In the genomic region with DNA sequence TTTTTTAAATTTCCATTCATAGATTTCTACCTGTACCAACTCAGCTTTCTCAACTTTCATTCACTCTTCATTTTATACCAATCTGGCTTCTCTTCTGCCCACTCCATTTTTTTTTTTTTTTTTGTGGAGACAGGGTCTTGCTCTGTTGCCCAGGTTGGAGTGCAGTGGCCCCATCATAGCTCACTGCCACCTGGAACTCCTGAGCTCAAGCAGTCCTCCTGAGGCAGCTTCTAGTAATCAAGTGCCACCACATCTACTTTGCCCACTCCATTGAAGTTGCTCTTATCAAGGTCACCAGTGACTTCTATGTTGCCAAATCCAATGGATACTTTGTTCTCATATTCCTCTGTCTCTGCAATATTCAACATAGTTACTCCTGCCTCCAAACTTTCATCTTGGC, we compare ENCODE assay signal across 10 cellular contexts. TPM values are rescaled to one million over a fixed set of nuclear protein-coding genes. Genes with fewer than 3 reads are reported as not detected.
DNase-seq lines count a peak whose midpoint lies in the region; ATAC-seq and TF ChIP-seq lines count a peak whose summit lies in the region.
"Had no signal": no experiment of that assay in that cellular context is flagged by ENCODE, and none has a peak within 500 bp of the region (broad histone marks: within the 10 kb centered on the region; RNA-seq: fewer than 3 reads in every experiment).

No MANE protein-coding gene starts in this region.

- H3K4me2 ChIP-seq in SK-N-SH = peak overlapping the region; percentile 78
- 0 out of 2 replicates have a peak overlapping the region, but pooled peaks have one; percentile 76 for H3K4me2 ChIP-seq in MM.1S (ENCODE audit: low read depth, low read length)

- H3K9me3 ChIP-seq in SK-N-SH (no peaks in the 10 kb centered on the region), MM.1S (replicated peaks; ENCODE audit: insufficient read depth, low read length) (no peaks in the 10 kb centered on the region), duodenal mucosa (ENCODE audit: control insufficient read depth in 1 of 2, low read length in 2 of 2) (no peaks in the 10 kb centered on the region), neutrophil (no peaks in the 10 kb centered on the region)
- H3K9me3 ChIP-seq: sigmoid colon had no signal

- H2AFZ ChIP-seq in SK-N-SH (ENCODE audit: low read depth) = no peak overlapping the region
- no peak overlapping the region for H2AFZ ChIP-seq in MM.1S (ENCODE audit: low read length)

- CTCF ChIA-PET in SK-N-SH (lab: Yijun Ruan, JAX) = interaction anchor here (1.3 to 4.1 kb wide), 3 partner anchors 15 to 63 kb away, joined by 3 to 50 read pairs (median 22); a partner anchor contains a TSS

- H3K9me2 ChIP-seq in SK-N-SH = no peaks in the 10 kb centered on the region
- H3K9me2 ChIP-seq in MM.1S (replicated peaks; ENCODE audit: insufficient read depth, low read length) = no peaks in the 10 kb centered on the region

- POLR2A ChIA-PET in SK-N-SH (lab: Yijun Ruan, JAX) = no interaction called here

- TF ChIP-seq EP300 in SK-N-SH (IDR thresholded peaks at IDR 0.05; ENCODE audit: borderline replicate concordance in 1 of 2, low read depth in 1 of 2, low read length in 1 of 2) = no peak

- H3K4me1 ChIP-seq in SK-N-SH (ENCODE audit: control insufficient read depth in 1 of 2, insufficient read depth in 2 of 2, low read depth in 1 of 2, low read length in 1 of 2) (peaks cover 7 to 16% of the 10 kb centered on the region in 2 experiments; a peak in 3 of 4 replicates), MM.1S (ENCODE audit: low read length) (peaks cover 11% of the 10 kb centered on the region), duodenal mucosa (ENCODE audit: control insufficient read depth in 1 of 2, insufficient read depth in 2 of 2, low read length in 2 of 2) (peaks cover 13 to 26% of the 10 kb centered on the region in 2 donors), neutrophil (ENCODE audit: control insufficient read depth in 1 of 2, insufficient read depth in 1 of 2, low read depth in 1 of 2, low read length in 1 of 2) (peaks cover 25% of the 10 kb centered on the region in 2 experiments)

- TF ChIP-seq CTCF in SK-N-SH (IDR thresholded peaks at IDR 0.05) = no peak
- TF ChIP-seq CTCF in MM.1S (IDR thresholded peaks at IDR 0.05; ENCODE audit: low read length) = no peak
- no peak for TF ChIP-seq CTCF in neutrophil (IDR thresholded peaks at IDR 0.05)

- peaks cover 93% of the 10 kb centered on the region for H3K79me2 ChIP-seq in SK-N-SH (ENCODE audit: insufficient read depth)
- H3K79me2 ChIP-seq in MM.1S (ENCODE audit: low read length) = peaks cover 89% of the 10 kb centered on the region

- ATAC-seq in SK-N-SH treated with all-trans-retinoic acid at 6 μM for 48 hours = no peak
- ATAC-seq: esophagus mucosa had no signal

- H3K27ac ChIP-seq in SK-N-SH (ENCODE audit: low read depth in 2 of 2, low read length in 1 of 2) (no peak overlapping the region), MM.1S (ENCODE audit: low read length) (no peak overlapping the region), duodenal mucosa (ENCODE audit: low read depth, low read length) (no peak overlapping the region), neutrophil (peak overlapping the region; percentile 98)

- intact Hi-C loops in head of caudate nucleus (cut with DNase I) = no loop called here

- peaks cover 20% of the 10 kb centered on the region in 2 experiments for H3K36me3 ChIP-seq in SK-N-SH (replicated peaks in 1 of 2; ENCODE audit: control insufficient read depth in 1 of 2, insufficient read depth in 2 of 2, low read length in 1 of 2)
- no peaks in the 10 kb centered on the region for H3K36me3 ChIP-seq in MM.1S (replicated peaks; ENCODE audit: insufficient read depth, low read length)
- H3K36me3 ChIP-seq in duodenal mucosa (ENCODE audit: control insufficient read depth in 1 of 2, insufficient read depth in 2 of 2, low read length in 2 of 2) = peaks cover 0 to 17% of the 10 kb centered on the region in 2 donors
- H3K36me3 ChIP-seq in neutrophil = peaks cover 34% of the 10 kb centered on the region

- peaks cover 42% of the 10 kb centered on the region for H4K20me1 ChIP-seq in SK-N-SH (ENCODE audit: insufficient read depth)
- no peaks in the 10 kb centered on the region for H4K20me1 ChIP-seq in MM.1S (ENCODE audit: insufficient read depth, low read length)

- H3K9ac ChIP-seq in SK-N-SH (peak overlapping the region; percentile 94; the same call in 1 of the 2 replicates), MM.1S (ENCODE audit: low read length) (no peak overlapping the region), duodenal mucosa (ENCODE audit: low read depth in 1 of 2, low read length in 2 of 2) (peak overlapping the region in 1 of 2 donors; percentile 96)

- H3F3A ChIP-seq in SK-N-SH (replicated peaks; ENCODE audit: insufficient read depth) (peaks cover 6% of the 10 kb centered on the region), MM.1S (ENCODE audit: insufficient read depth, low read length) (peaks cover 4% of the 10 kb centered on the region; the same call in 1 of the 2 replicates)

- H3K27me3 ChIP-seq in SK-N-SH (ENCODE audit: insufficient read depth) (no peaks in the 10 kb centered on the region), MM.1S (replicated peaks; ENCODE audit: insufficient read depth, low read length) (no peaks in the 10 kb centered on the region), duodenal mucosa (ENCODE audit: control insufficient read depth in 1 of 2, insufficient read depth in 2 of 2, low read length in 2 of 2) (no peaks in the 10 kb centered on the region), neutrophil (no peaks in the 10 kb centered on the region)
- H3K27me3 ChIP-seq: sigmoid colon had no signal

- TF ChIP-seq RAD21 in SK-N-SH (IDR thresholded peaks at IDR 0.05; ENCODE audit: low read length) = no peak

- H3K4me3 ChIP-seq in SK-N-SH (ENCODE audit: low read depth in 2 of 2, low read length in 1 of 2) (no peak overlapping the region), MM.1S (ENCODE audit: low read length) (no peak overlapping the region), duodenal mucosa (ENCODE audit: low read depth in 1 of 2, low read length in 2 of 2) (peak overlapping the region; percentile 48 to 96), neutrophil (ENCODE audit: low read depth in 1 of 2, low read length in 1 of 2) (no peak overlapping the region)

- no peak for DNase-seq in SK-N-SH
- no peak for DNase-seq in MM.1S
- DNase-seq in NCI-H2171 treated with DMSO at 0.1 percent for 48 hours (lab: John Stamatoyannopoulos, UW) = no peak
- DNase-seq in COLO829 (ENCODE audit: low spot score) = no peak
- DNase-seq in head of caudate nucleus = no peak
- DNase-seq: sigmoid colon had no signal

TF ChIP-seq in SK-N-SH, 30 proteins besides CTCF, POLR2A, EP300 and RAD21 (continues in another document):
- TF ChIP-seq NFIC (IDR thresholded peaks at IDR 0.05; ENCODE audit: borderline replicate concordance) = no peak
- no peak for TF ChIP-seq TAF1 (IDR thresholded peaks at IDR 0.05; ENCODE audit: borderline replicate concordance, low read depth, low read length)
- TF ChIP-seq GABPA (IDR thresholded peaks at IDR 0.05; ENCODE audit: low read depth) = no peak
- TF ChIP-seq TEAD4 (IDR thresholded peaks at IDR 0.05; ENCODE audit: borderline replicate concordance, insufficient read depth) = no peak
- TF ChIP-seq TCF12 (IDR thresholded peaks at IDR 0.05) = no peak

TF ChIP-seq in SK-N-SH treated with all-trans-retinoic acid at 6 μM for 48 hours, 23 proteins besides CTCF, POLR2A, EP300 and RAD21:
- TF ChIP-seq OSR1 (CRISPR knock-in tag; IDR thresholded peaks at IDR 0.05) = no peak
- TF ChIP-seq, protein P1, sequence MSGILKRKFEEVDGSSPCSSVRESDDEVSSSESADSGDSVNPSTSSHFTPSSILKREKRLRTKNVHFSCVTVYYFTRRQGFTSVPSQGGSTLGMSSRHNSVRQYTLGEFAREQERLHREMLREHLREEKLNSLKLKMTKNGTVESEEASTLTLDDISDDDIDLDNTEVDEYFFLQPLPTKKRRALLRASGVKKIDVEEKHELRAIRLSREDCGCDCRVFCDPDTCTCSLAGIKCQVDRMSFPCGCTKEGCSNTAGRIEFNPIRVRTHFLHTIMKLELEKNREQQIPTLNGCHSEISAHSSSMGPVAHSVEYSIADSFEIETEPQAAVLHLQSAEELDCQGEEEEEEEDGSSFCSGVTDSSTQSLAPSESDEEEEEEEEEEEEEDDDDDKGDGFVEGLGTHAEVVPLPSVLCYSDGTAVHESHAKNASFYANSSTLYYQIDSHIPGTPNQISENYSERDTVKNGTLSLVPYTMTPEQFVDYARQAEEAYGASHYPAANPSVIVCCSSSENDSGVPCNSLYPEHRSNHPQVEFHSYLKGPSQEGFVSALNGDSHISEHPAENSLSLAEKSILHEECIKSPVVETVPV (CRISPR knock-in tag; IDR thresholded peaks at IDR 0.05) = no peak

RNA-seq across cellular contexts. Expression of a gene that starts 1.7 kb away (rescaled TPM):
- polyA plus RNA-seq in SK-N-SH (2012; rRNA removed) = 26.7 and 26.9 TPM in 2 replicates
- 20.0 and 21.4 TPM in 2 replicates for polyA plus RNA-seq in SK-N-SH (2012; cell fraction: cytosol; rRNA removed)
- polyA plus RNA-seq in SK-N-SH (2012; cell fraction: nucleus; rRNA removed) = 55.7 and 68.8 TPM in 2 replicates

RNA-seq across cellular contexts. Expression of a gene that starts 2.0 kb away (rescaled TPM):
- polyA plus RNA-seq in SK-N-SH (2012; rRNA removed) = 108 and 114 TPM in 2 replicates
- 95.8 and 104 TPM in 2 replicates for polyA plus RNA-seq in SK-N-SH (2012; cell fraction: cytosol; rRNA removed)
- polyA plus RNA-seq in SK-N-SH (2012; cell fraction: nucleus; rRNA removed) = 49.4 and 69.0 TPM in 2 replicates

RNA-seq across cellular contexts. Expression of a gene that starts 18.8 kb away (rescaled TPM):
- polyA plus RNA-seq in SK-N-SH (2012; rRNA removed) = 46.4 and 77.8 TPM in 2 replicates
- 33.6 and 42.3 TPM in 2 replicates for polyA plus RNA-seq in SK-N-SH (2012; cell fraction: cytosol; rRNA removed)
- 70.9 and 98.6 TPM in 2 replicates for polyA plus RNA-seq in SK-N-SH (2012; cell fraction: nucleus; rRNA removed)

RNA-seq across cellular contexts. Expression of a gene that starts 48.0 kb away (rescaled TPM):
- polyA plus RNA-seq in SK-N-SH (2012; rRNA removed) = 6.4 and 7.1 TPM in 2 replicates
- 2.3 and 3.3 TPM in 2 replicates for polyA plus RNA-seq in SK-N-SH (2012; cell fraction: cytosol; rRNA removed)
- polyA plus RNA-seq in SK-N-SH (2012; cell fraction: nucleus; rRNA removed) = 41.6 and 58.1 TPM in 2 replicates

RNA-seq across cellular contexts. Expression of a gene that starts 49.7 kb away (rescaled TPM):
- polyA plus RNA-seq in SK-N-SH (2012; rRNA removed) = 7.9 and 13.1 TPM in 2 replicates
- 1.7 and 2.5 TPM in 2 replicates for polyA plus RNA-seq in SK-N-SH (2012; cell fraction: cytosol; rRNA removed)
- polyA plus RNA-seq in SK-N-SH (2012; cell fraction: nucleus; rRNA removed) = 62.1 and 74.4 TPM in 2 replicates

Comparison
In these comparisons a context has a peak if more than half of its experiments do, and no peak if none do; other contexts are left out.
1. H3K4me3 ChIP-seq: peak in duodenal mucosa (2 of 2); none in SK-N-SH (0 of 2), MM.1S (single experiment) and neutrophil (0 of 2).